1 cellular context compared by ENCODE assay signal in genomic region chr10:93616844-93617360, GRCh38.
TF ChIP-seq lines count a peak whose summit lies in the region.

No MANE protein-coding gene starts in this region.

TF ChIP-seq in GM23338, 12 proteins besides CTCF, POLR2A, EP300 and RAD21 (continued from another document):
- TF ChIP-seq ZNF462 (CRISPR knock-in tag; IDR thresholded peaks at IDR 0.05) (no peak), CREB1 (CRISPR knock-in tag; IDR thresholded peaks at IDR 0.05; ENCODE audit: low read depth) (no peak), ZNF114 (CRISPR knock-in tag; IDR thresholded peaks at IDR 0.05) (no peak), POLR2AphosphoS5 (IDR thresholded peaks at IDR 0.05; ENCODE audit: low read depth) (no peak), EZH2 (IDR thresholded peaks at IDR 0.05; ENCODE audit: low read depth, unreplicated experiment) (no peak), NANOG (IDR thresholded peaks at IDR 0.05; ENCODE audit: borderline replicate concordance) (no peak), ZNF331 (CRISPR knock-in tag; IDR thresholded peaks at IDR 0.05; ENCODE audit: low read depth) (no peak), EZH2phosphoT487 (IDR thresholded peaks at IDR 0.05; ENCODE audit: unreplicated experiment) (no peak), ETS1 (IDR thresholded peaks at IDR 0.05) (no peak), JUNB (IDR thresholded peaks at IDR 0.05; ENCODE audit: unreplicated experiment) (no peak), STAT1 (IDR thresholded peaks at IDR 0.05; ENCODE audit: unreplicated experiment) (no peak)
